In genomic region chr1:18217398-18218043, GRCh38 we compare ENCODE assay signal across 9 cellular contexts.
A peak's percentile ranks its signal among the peaks of the same experiment; 100 is the strongest.
DNase-seq lines count a peak whose midpoint lies in the region; ATAC-seq, FAIRE-seq and TF ChIP-seq lines count a peak whose summit lies in the region.
"Had no signal": no experiment of that assay in that cellular context is flagged by ENCODE, and none has a peak within 500 bp of the region (broad histone marks: within the 10 kb centered on the region; RNA-seq: fewer than 3 reads in every experiment).

No MANE protein-coding gene starts in this region.

- ATAC-seq in SK-N-SH treated with all-trans-retinoic acid at 6 μM for 48 hours (no peak), HG03097 (IDR thresholded peaks at IDR 0.05; ENCODE audit: low FRiP score, unreplicated experiment) (no peak), HG03460 (IDR thresholded peaks at IDR 0.05; ENCODE audit: unreplicated experiment) (no peak)

- peak; percentile 65 for TF ChIP-seq RAD21 in SK-N-SH (IDR thresholded peaks at IDR 0.05; ENCODE audit: low read length)

- H3K27ac Mint-ChIP-seq in astrocyte (ENCODE audit: unreplicated experiment), result no peak overlapping the region

- CTCF ChIA-PET in SK-N-SH (lab: Yijun Ruan, JAX), result interaction anchor here (1.0 to 3.8 kb wide), 8 partner anchors 11 to 294 kb away, joined by 3 to 22 read pairs (median 3); no protein-coding TSS in a partner anchor

- H3K27me3 ChIP-seq in SK-N-SH (ENCODE audit: insufficient read depth) (no peaks in the 10 kb centered on the region), astrocyte (ENCODE audit: insufficient read depth, low read length) (no peaks in the 10 kb centered on the region), osteoblast (ENCODE audit: insufficient read depth, low read length) (no peaks in the 10 kb centered on the region)

- TF ChIP-seq CTCF in SK-N-SH (IDR thresholded peaks at IDR 0.05), result peak; percentile 11; the same call in 1 of the 2 replicates
- TF ChIP-seq CTCF in astrocyte (IDR thresholded peaks at IDR 0.05; ENCODE audit: insufficient read depth, low read depth, low read length), result peak; percentile 25
- TF ChIP-seq CTCF in osteoblast (IDR thresholded peaks at IDR 0.05; ENCODE audit: extremely low read depth, low read depth, low read length), result peak; percentile 47

- no peak for FAIRE-seq in astrocyte (lab: Jason Lieb, UNC)

- DNase-seq in SK-N-SH, result peak; percentile 46
- peak; percentile 24 for DNase-seq in HuH-7.5 (ENCODE audit: low spot score)
- DNase-seq in astrocyte (ENCODE audit: low read depth), result no peak
- DNase-seq in osteoblast (ENCODE audit: insufficient read length, low spot score, missing footprints), result peak; percentile 39
- DNase-seq in KG1 (lab: John Stamatoyannopoulos, UW), result no peak
- DNase-seq: NCI-H345 had no signal

- no peaks in the 10 kb centered on the region for H3K9me2 ChIP-seq in SK-N-SH

- no peak overlapping the region for H2AFZ ChIP-seq in SK-N-SH (ENCODE audit: low read depth)
- no peak overlapping the region for H2AFZ ChIP-seq in astrocyte (ENCODE audit: low read depth, low read length)
- no peak overlapping the region for H2AFZ ChIP-seq in osteoblast (ENCODE audit: low read length)

- H3K27me3 Mint-ChIP-seq in astrocyte (ENCODE audit: low read depth, unreplicated experiment), result peaks cover 77% of the 10 kb centered on the region

- no peaks in the 10 kb centered on the region for H3F3A ChIP-seq in SK-N-SH (replicated peaks; ENCODE audit: insufficient read depth)

- H4K20me1 ChIP-seq in SK-N-SH (ENCODE audit: insufficient read depth) (no peaks in the 10 kb centered on the region), astrocyte (ENCODE audit: insufficient read depth, low read length) (no peaks in the 10 kb centered on the region), osteoblast (ENCODE audit: insufficient read depth, low read length) (no peaks in the 10 kb centered on the region)

- 32% methylated on average over 4 of the region's 4 CpGs for WGBS in SK-N-SH (ENCODE audit: low lambda C conversion rate)

- H3K4me1 ChIP-seq in SK-N-SH (ENCODE audit: control insufficient read depth in 1 of 2, insufficient read depth in 2 of 2, low read depth in 1 of 2, low read length in 1 of 2) (no peaks in the 10 kb centered on the region), astrocyte (ENCODE audit: insufficient read depth, low read length) (no peaks in the 10 kb centered on the region), osteoblast (ENCODE audit: insufficient read depth, low read length) (no peaks in the 10 kb centered on the region)

- no peaks in the 10 kb centered on the region for H3K4me1 Mint-ChIP-seq in astrocyte (ENCODE audit: low read depth, unreplicated experiment)

- H3K36me3 Mint-ChIP-seq in astrocyte (ENCODE audit: low read depth, unreplicated experiment), result no peaks in the 10 kb centered on the region

- H3K4me3 Mint-ChIP-seq in astrocyte (ENCODE audit: unreplicated experiment), result no peak overlapping the region

- H3K9ac ChIP-seq in SK-N-SH (no peak overlapping the region), astrocyte (ENCODE audit: low read length) (no peak overlapping the region)

- no peaks in the 10 kb centered on the region for H3K9me3 ChIP-seq in SK-N-SH
- no peaks in the 10 kb centered on the region for H3K9me3 ChIP-seq in astrocyte (ENCODE audit: insufficient read depth, low read depth, low read length)
- H3K9me3 ChIP-seq in osteoblast (ENCODE audit: low read depth, low read length), result no peaks in the 10 kb centered on the region

- no peaks in the 10 kb centered on the region for H3K36me3 ChIP-seq in SK-N-SH (replicated peaks in 1 of 2; ENCODE audit: control insufficient read depth in 1 of 2, insufficient read depth in 2 of 2, low read length in 1 of 2)
- H3K36me3 ChIP-seq in astrocyte (ENCODE audit: insufficient read depth, low read length), result no peaks in the 10 kb centered on the region
- no peaks in the 10 kb centered on the region for H3K36me3 ChIP-seq in osteoblast (ENCODE audit: insufficient read depth, low read length)

- TF ChIP-seq EP300 in SK-N-SH (IDR thresholded peaks at IDR 0.05; ENCODE audit: borderline replicate concordance in 1 of 2, low read depth in 1 of 2, low read length in 1 of 2), result no peak

- H3K4me3 ChIP-seq in SK-N-SH (ENCODE audit: low read depth in 2 of 2, low read length in 1 of 2) (no peak overlapping the region), astrocyte (ENCODE audit: insufficient read depth, low read depth, low read length) (no peak overlapping the region), osteoblast (ENCODE audit: insufficient read depth, low read length) (no peak overlapping the region)

- H3K79me2 ChIP-seq in SK-N-SH (ENCODE audit: insufficient read depth) (no peaks in the 10 kb centered on the region), astrocyte (ENCODE audit: insufficient read depth, low read length) (no peaks in the 10 kb centered on the region), osteoblast (ENCODE audit: insufficient read depth, low read length) (no peaks in the 10 kb centered on the region)

- no peak overlapping the region for H3K4me2 ChIP-seq in SK-N-SH
- H3K4me2 ChIP-seq in astrocyte (ENCODE audit: low read length), result no peak overlapping the region
- no peak overlapping the region for H3K4me2 ChIP-seq in osteoblast (ENCODE audit: insufficient read depth, low read length)

- POLR2A ChIA-PET in SK-N-SH (lab: Yijun Ruan, JAX), result no interaction called here

- peaks cover 10% of the 10 kb centered on the region for H3K9me3 Mint-ChIP-seq in astrocyte (ENCODE audit: unreplicated experiment)

- no peak overlapping the region for H3K27ac ChIP-seq in SK-N-SH (ENCODE audit: low read depth in 2 of 2, low read length in 1 of 2)
- H3K27ac ChIP-seq in astrocyte (ENCODE audit: low read depth, low read length), result no peak overlapping the region
- no peak overlapping the region for H3K27ac ChIP-seq in osteoblast (ENCODE audit: low read depth, low read length)

TF ChIP-seq in SK-N-SH, 30 proteins besides CTCF, POLR2A, EP300 and RAD21:
- peak; percentile 35; the same call in 1 of the 2 replicates for TF ChIP-seq SMC3 (IDR thresholded peaks at IDR 0.05; ENCODE audit: low read depth, low read length)
- no peak for TF ChIP-seq CHD2 (IDR thresholded peaks at IDR 0.05; ENCODE audit: low read length, partially characterized antibody)

TF ChIP-seq in SK-N-SH treated with all-trans-retinoic acid at 6 μM for 48 hours, 23 proteins besides CTCF, POLR2A, EP300 and RAD21 (continues in another document):
- no peak for TF ChIP-seq ESRRG (CRISPR knock-in tag; IDR thresholded peaks at IDR 0.05)
- no peak for TF ChIP-seq CREB5 (CRISPR knock-in tag; IDR thresholded peaks at IDR 0.05; ENCODE audit: low read depth)
- no peak for TF ChIP-seq GLIS3 (CRISPR knock-in tag; IDR thresholded peaks at IDR 0.05)
- no peak for TF ChIP-seq SNAI2 (CRISPR knock-in tag; IDR thresholded peaks at IDR 0.05)
- TF ChIP-seq ISL1 (CRISPR knock-in tag; IDR thresholded peaks at IDR 0.05), result no peak
- no peak for TF ChIP-seq RARB (CRISPR knock-in tag; IDR thresholded peaks at IDR 0.05)
- TF ChIP-seq CSDC2 (CRISPR knock-in tag; IDR thresholded peaks at IDR 0.05), result no peak
- no peak for TF ChIP-seq OSR1 (CRISPR knock-in tag; IDR thresholded peaks at IDR 0.05)
- TF ChIP-seq ZNF8 (CRISPR knock-in tag; IDR thresholded peaks at IDR 0.05), result no peak
- TF ChIP-seq ZFP30 (CRISPR knock-in tag; IDR thresholded peaks at IDR 0.05), result no peak
- no peak for TF ChIP-seq ZC3H10 (CRISPR knock-in tag; IDR thresholded peaks at IDR 0.05)
- no peak for TF ChIP-seq TOX (CRISPR knock-in tag; IDR thresholded peaks at IDR 0.05; ENCODE audit: borderline replicate concordance)
- no peak for TF ChIP-seq PATZ1 (CRISPR knock-in tag; IDR thresholded peaks at IDR 0.05; ENCODE audit: borderline replicate concordance)
- TF ChIP-seq TCF4 (CRISPR knock-in tag; IDR thresholded peaks at IDR 0.05; ENCODE audit: borderline replicate concordance), result no peak
- TF ChIP-seq ARNTL (CRISPR knock-in tag; IDR thresholded peaks at IDR 0.05; ENCODE audit: borderline replicate concordance, low read depth), result no peak
- TF ChIP-seq POU6F1 (CRISPR knock-in tag; IDR thresholded peaks at IDR 0.05; ENCODE audit: borderline replicate concordance, low read depth), result no peak

Comparison
In these comparisons a context has a peak if more than half of its experiments do, and no peak if none do; other contexts are left out.
1. DNase-seq: peak in SK-N-SH (single experiment), HuH-7.5 (single experiment) and osteoblast (single experiment); none in astrocyte (single experiment) and KG1 (single experiment).
2. Peak in every context shown above with its lines, with median percentiles within 50 percentile points of each other: CTCF ChIP-seq.